31 cellular contexts compared by ENCODE assay signal in genomic region chr11:95799531-95799930, GRCh38.
"Had no signal": no experiment of that assay in that cellular context is flagged by ENCODE, and none has a peak within 500 bp of the region (broad histone marks: within the 10 kb centered on the region; RNA-seq: fewer than 3 reads in every experiment).

No MANE protein-coding gene starts in this region.

- H3K27ac Mint-ChIP-seq: activated naive CD4-positive, alpha-beta T cell treated with anti-CD3 and anti-CD28 coated beads, Interleukin-2, amount 10 ng/mL, durations not matched to agents 7 days and 5 days; dendritic cell treated with granulocyte-macrophage colony-stimulating factor and Interleukin-4, amounts not matched to agents 40 ng/mL and 50 ng/mL, for 4 days; immature natural killer cell; naive thymus-derived CD4-positive, alpha-beta T cell; stimulated activated naive B cell treated with anti-CD40 and anti-IgM and Interleukin-4, amounts not matched to agents 10 μg/mL and 1 μg/mL and 100 μg/mL, for 72 hours had no signal

- H3K36me3 ChIP-seq: breast epithelium, prostate gland had no signal

- DNase-seq: activated CD4-positive, alpha-beta T cell treated with anti-CD3 and anti-CD28 coated beads for 4 hours; activated CD4-positive, alpha-beta T cell treated with anti-CD3 and anti-CD28 coated beads, Interleukin-2, amount 50 U/mL, for 48 hours; activated CD8-positive, alpha-beta memory T cell treated with anti-CD3 and anti-CD28 coated beads for 24 hours; activated gamma-delta T cell; activated naive CD4-positive, alpha-beta T cell treated with anti-CD3 and anti-CD28 coated beads, Interleukin-2, amount 10 ng/mL, durations not matched to agents 7 days and 5 days; activated T-cell treated with anti-CD3 and anti-CD28 coated beads, Interleukin-2, amount 50 U/mL, for 1 hour; central memory CD4-positive, alpha-beta T cell; esophagus squamous epithelium; head of caudate nucleus; hypothalamus; immature natural killer cell; kidney; left colon; mammary epithelial cell; midbrain; naive thymus-derived CD4-positive, alpha-beta T cell; nucleus accumbens; pancreas; sigmoid colon; small intestine; stimulated activated CD4-positive, alpha-beta T cell treated with anti-CD3 and anti-CD28 coated beads, Interleukin-1b, Interleukin-23, amount 100 ng/mL, for 48 hours; stimulated activated naive B cell treated with anti-CD40 and anti-IgM and Interleukin-4, amounts not matched to agents 10 μg/mL and 1 μg/mL and 100 μg/mL, for 72 hours; T-helper 9 cell had no signal

- H3K27me3 Mint-ChIP-seq: activated naive CD4-positive, alpha-beta T cell treated with anti-CD3 and anti-CD28 coated beads, Interleukin-2, amount 10 ng/mL, durations not matched to agents 7 days and 5 days; dendritic cell treated with granulocyte-macrophage colony-stimulating factor and Interleukin-4, amounts not matched to agents 40 ng/mL and 50 ng/mL, for 4 days; naive thymus-derived CD4-positive, alpha-beta T cell; stimulated activated naive B cell treated with anti-CD40 and anti-IgM and Interleukin-4, amounts not matched to agents 10 μg/mL and 1 μg/mL and 100 μg/mL, for 72 hours had no signal

- H3K4me3 ChIP-seq: breast epithelium, esophagus squamous epithelium, gastroesophageal sphincter, pancreas, prostate gland, sigmoid colon, tibial nerve had no signal

- FAIRE-seq: kidney, pancreas, small intestine, TTC549 had no signal

- H3K27me3 ChIP-seq: breast epithelium, esophagus squamous epithelium, gastroesophageal sphincter, pancreas, sigmoid colon, tibial nerve had no signal

- ATAC-seq: gastroesophageal sphincter; left colon; naive thymus-derived CD4-positive, alpha-beta T cell; pancreas; stimulated activated naive B cell treated with anti-CD40 and anti-IgM and Interleukin-4, amounts not matched to agents 10 μg/mL and 1 μg/mL and 100 μg/mL, for 72 hours had no signal

- H3K9me3 Mint-ChIP-seq: activated naive CD4-positive, alpha-beta T cell treated with anti-CD3 and anti-CD28 coated beads, Interleukin-2, amount 10 ng/mL, durations not matched to agents 7 days and 5 days; dendritic cell treated with granulocyte-macrophage colony-stimulating factor and Interleukin-4, amounts not matched to agents 40 ng/mL and 50 ng/mL, for 4 days; immature natural killer cell; naive thymus-derived CD4-positive, alpha-beta T cell; stimulated activated naive B cell treated with anti-CD40 and anti-IgM and Interleukin-4, amounts not matched to agents 10 μg/mL and 1 μg/mL and 100 μg/mL, for 72 hours had no signal

- H3K27ac ChIP-seq: breast epithelium, epithelial cell of prostate, esophagus squamous epithelium, gastroesophageal sphincter, pancreas, prostate gland, sigmoid colon, tibial nerve had no signal

- H3K9me3 ChIP-seq: breast epithelium, esophagus squamous epithelium, gastroesophageal sphincter, pancreas, prostate gland, sigmoid colon, tibial nerve had no signal

- H3K4me3 Mint-ChIP-seq: activated naive CD4-positive, alpha-beta T cell treated with anti-CD3 and anti-CD28 coated beads, Interleukin-2, amount 10 ng/mL, durations not matched to agents 7 days and 5 days; dendritic cell treated with granulocyte-macrophage colony-stimulating factor and Interleukin-4, amounts not matched to agents 40 ng/mL and 50 ng/mL, for 4 days; immature natural killer cell; naive thymus-derived CD4-positive, alpha-beta T cell; neural crest cell; stimulated activated naive B cell treated with anti-CD40 and anti-IgM and Interleukin-4, amounts not matched to agents 10 μg/mL and 1 μg/mL and 100 μg/mL, for 72 hours had no signal

- H3K4me1 ChIP-seq: breast epithelium, esophagus squamous epithelium, gastroesophageal sphincter, prostate gland, sigmoid colon, tibial nerve had no signal
